10 cellular contexts compared by ENCODE assay signal in genomic region chr3:138125548-138126221, GRCh38. TPM values are rescaled to one million over a fixed set of nuclear protein-coding genes. Genes with fewer than 3 reads are reported as not detected.
DNase-seq lines count a peak whose midpoint lies in the region; ATAC-seq and TF ChIP-seq lines count a peak whose summit lies in the region.
"Had no signal": no experiment of that assay in that cellular context is flagged by ENCODE, and none has a peak within 500 bp of the region (broad histone marks: within the 10 kb centered on the region; RNA-seq: fewer than 3 reads in every experiment).

No MANE protein-coding gene starts in this region.

- H3K9me3 ChIP-seq in Panc1 (ENCODE audit: control insufficient read depth, insufficient read depth, low read depth, low read length), result no peaks in the 10 kb centered on the region; the same call in 1 of the 2 replicates

- in situ Hi-C loops in Caki2 (cut with HindIII; ENCODE audit: low pct_unique_long_range_greater_than_20kb, low sequenced_read_pairs), result no loop called here
- in situ Hi-C loops in Panc1 (cut with HindIII; ENCODE audit: low pct_unique_long_range_greater_than_20kb, low sequenced_read_pairs), result no loop called here

- no peak overlapping the region for H3K4me3 ChIP-seq in Panc1 (ENCODE audit: low read depth in 2 of 2, low read length in 2 of 2)
- no peak overlapping the region for H3K4me3 ChIP-seq in fibroblast of villous mesenchyme (ENCODE audit: low read depth, low read length)

- no peak overlapping the region for H3K4me3 Mint-ChIP-seq in osteocyte (ENCODE audit: unreplicated experiment)
- H3K4me3 Mint-ChIP-seq in activated T-cell treated with anti-CD3 and anti-CD28 coated beads, Interleukin-2, amount 50 U/mL, for 4 hours, result no peak overlapping the region
- H3K4me3 Mint-ChIP-seq: central memory CD8-positive, alpha-beta T cell had no signal

- H3K27ac ChIP-seq in Panc1 (ENCODE audit: low read length), result no peak overlapping the region

- DNase-seq in Caki2 (ENCODE audit: low read depth), result peak; percentile 21
- no peak for DNase-seq in Panc1 (ENCODE audit: low read depth, low spot score)
- peak; percentile 73 for DNase-seq in fibroblast of villous mesenchyme (ENCODE audit: low read depth)
- DNase-seq in osteocyte (ENCODE audit: extremely low spot score, unreplicated experiment), result peak; percentile 34
- no peak for DNase-seq in NCI-H446 treated with DMSO at 0.1 percent for 48 hours (lab: John Stamatoyannopoulos, UW)
- DNase-seq in NCI-H2227 treated with DMSO at 0.1 percent for 48 hours (lab: John Stamatoyannopoulos, UW), result no peak
- no peak for DNase-seq in activated T-cell treated with anti-CD3 and anti-CD28 coated beads, Interleukin-2, amount 50 U/mL, for 4 hours
- DNase-seq: NCI-H1930 had no signal

- POLR2A ChIA-PET in Panc1 (lab: Charles Lee), result no interaction called here

- CTCF ChIA-PET in Panc1 (lab: Charles Lee), result interaction anchor here (0.7 kb wide), 1 partner anchor 73 kb away, joined by 13 read pairs; no protein-coding TSS in a partner anchor

- intact Hi-C loops in Panc1 (cut with micrococcal nuclease; ENCODE audit: unreplicated experiment), result no loop called here

- H3K27me3 ChIP-seq in Panc1 (ENCODE audit: control insufficient read depth, insufficient read depth, low read length), result peaks cover 3% of the 10 kb centered on the region

- no peak overlapping the region for H3K27ac Mint-ChIP-seq in osteocyte (ENCODE audit: unreplicated experiment)

- no TSS peak for BruUV-seq in Panc1 (replicated peaks; lab: Mats Ljungman, UMichigan)

- no peaks in the 10 kb centered on the region for H3K36me3 ChIP-seq in Panc1 (ENCODE audit: control insufficient read depth, insufficient read depth, low read length)

- H3K9me3 Mint-ChIP-seq in osteocyte (ENCODE audit: unreplicated experiment), result no peaks in the 10 kb centered on the region
- peaks cover 4% of the 10 kb centered on the region for H3K9me3 Mint-ChIP-seq in activated T-cell treated with anti-CD3 and anti-CD28 coated beads, Interleukin-2, amount 50 U/mL, for 4 hours
- H3K9me3 Mint-ChIP-seq: central memory CD8-positive, alpha-beta T cell had no signal

- H3K4me1 Mint-ChIP-seq in osteocyte (ENCODE audit: unreplicated experiment), result peaks cover 17% of the 10 kb centered on the region
- no peaks in the 10 kb centered on the region for H3K4me1 Mint-ChIP-seq in activated T-cell treated with anti-CD3 and anti-CD28 coated beads, Interleukin-2, amount 50 U/mL, for 4 hours (ENCODE audit: low read depth)
- H3K4me1 Mint-ChIP-seq: central memory CD8-positive, alpha-beta T cell had no signal

- no peaks in the 10 kb centered on the region for H3K4me1 ChIP-seq in Panc1 (ENCODE audit: control insufficient read depth, insufficient read depth, low read length)

- TF ChIP-seq CTCF in Panc1 (IDR thresholded peaks at IDR 0.05) (no peak), fibroblast of villous mesenchyme (IDR thresholded peaks at IDR 0.05; ENCODE audit: insufficient read depth, low read depth, low read length) (no peak), osteocyte (IDR thresholded peaks at IDR 0.05) (no peak)

- H3K27me3 Mint-ChIP-seq in osteocyte (ENCODE audit: unreplicated experiment), result peaks cover 6% of the 10 kb centered on the region
- no peaks in the 10 kb centered on the region for H3K27me3 Mint-ChIP-seq in activated T-cell treated with anti-CD3 and anti-CD28 coated beads, Interleukin-2, amount 50 U/mL, for 4 hours (ENCODE audit: low read depth)

- peak; percentile 73 for ATAC-seq in Panc1
- ATAC-seq in activated T-cell treated with anti-CD3 and anti-CD28 coated beads, Interleukin-2, amount 50 U/mL, for 4 hours, result no peak
- no peak for ATAC-seq in HG03039 (IDR thresholded peaks at IDR 0.05; ENCODE audit: unreplicated experiment)

- no peaks in the 10 kb centered on the region for H3K36me3 Mint-ChIP-seq in osteocyte (ENCODE audit: unreplicated experiment)
- no peaks in the 10 kb centered on the region for H3K36me3 Mint-ChIP-seq in activated T-cell treated with anti-CD3 and anti-CD28 coated beads, Interleukin-2, amount 50 U/mL, for 4 hours (ENCODE audit: insufficient read depth)

RNA-seq across cellular contexts. Expression of gene A4GNT, which starts 6.5 kb away (rescaled TPM):
- total RNA-seq in Caki2 (2014; rRNA removed; shearing (Covaris generic); ENCODE audit: low replicate concordance), result not detected in 2 replicates
- not detected for total RNA-seq in Panc1 (2021; ENCODE audit: unreplicated experiment)
- 0.17 TPM for polyA plus RNA-seq in Panc1 (2012; ENCODE audit: insufficient read length)
- under 0.01 TPM in 1 of 2 replicates, not detected in the other for total RNA-seq in fibroblast of villous mesenchyme
- not detected in 2 replicates for total RNA-seq in osteocyte
- not detected for total RNA-seq in activated T-cell treated with anti-CD3 and anti-CD28 coated beads, Interleukin-2, amount 50 U/mL, for 4 hours

RNA-seq across cellular contexts. Expression of gene DZIP1L, which starts 10.3 kb away (rescaled TPM):
- total RNA-seq in Caki2 (2014; rRNA removed; shearing (Covaris generic); ENCODE audit: low replicate concordance), result 6.3 and 8.9 TPM in 2 replicates
- total RNA-seq in Panc1 (2021; ENCODE audit: unreplicated experiment) (11.1 TPM), fibroblast of villous mesenchyme (51.5 and 52.7 TPM in 2 replicates), osteocyte (21.9 and 23.4 TPM in 2 replicates)
- polyA plus RNA-seq in Panc1 (2012; ENCODE audit: insufficient read length), result 5.3 TPM
- not detected for total RNA-seq in activated T-cell treated with anti-CD3 and anti-CD28 coated beads, Interleukin-2, amount 50 U/mL, for 4 hours

RNA-seq across cellular contexts. Expression of gene DBR1, which starts 49.0 kb away (rescaled TPM):
- total RNA-seq in Caki2 (2014; rRNA removed; shearing (Covaris generic); ENCODE audit: low replicate concordance), result 11.3 and 11.9 TPM in 2 replicates
- total RNA-seq in Panc1 (2021; ENCODE audit: unreplicated experiment) (21.8 TPM), fibroblast of villous mesenchyme (12.9 and 16.8 TPM in 2 replicates), osteocyte (17.1 and 18.3 TPM in 2 replicates)
- polyA plus RNA-seq in Panc1 (2012; ENCODE audit: insufficient read length), result 15.6 TPM
- total RNA-seq in activated T-cell treated with anti-CD3 and anti-CD28 coated beads, Interleukin-2, amount 50 U/mL, for 4 hours, result 10 to 100 TPM; 36.2 to 40.9 (median 37.8) TPM

Comparison
In these comparisons a context has a peak if more than half of its experiments do, and no peak if none do; other contexts are left out.
1. DNase-seq: peak in Caki2 (single experiment), fibroblast of villous mesenchyme (single experiment) and osteocyte (single experiment); none in Panc1 (single experiment), NCI-H446 treated with DMSO at 0.1 percent for 48 hours (single experiment), NCI-H2227 treated with DMSO at 0.1 percent for 48 hours (single experiment) and activated T-cell treated with anti-CD3 and anti-CD28 coated beads, Interleukin-2, amount 50 U/mL, for 4 hours (single experiment).